ENCODE assay signal across 8 cellular contexts in the genomic region with DNA sequence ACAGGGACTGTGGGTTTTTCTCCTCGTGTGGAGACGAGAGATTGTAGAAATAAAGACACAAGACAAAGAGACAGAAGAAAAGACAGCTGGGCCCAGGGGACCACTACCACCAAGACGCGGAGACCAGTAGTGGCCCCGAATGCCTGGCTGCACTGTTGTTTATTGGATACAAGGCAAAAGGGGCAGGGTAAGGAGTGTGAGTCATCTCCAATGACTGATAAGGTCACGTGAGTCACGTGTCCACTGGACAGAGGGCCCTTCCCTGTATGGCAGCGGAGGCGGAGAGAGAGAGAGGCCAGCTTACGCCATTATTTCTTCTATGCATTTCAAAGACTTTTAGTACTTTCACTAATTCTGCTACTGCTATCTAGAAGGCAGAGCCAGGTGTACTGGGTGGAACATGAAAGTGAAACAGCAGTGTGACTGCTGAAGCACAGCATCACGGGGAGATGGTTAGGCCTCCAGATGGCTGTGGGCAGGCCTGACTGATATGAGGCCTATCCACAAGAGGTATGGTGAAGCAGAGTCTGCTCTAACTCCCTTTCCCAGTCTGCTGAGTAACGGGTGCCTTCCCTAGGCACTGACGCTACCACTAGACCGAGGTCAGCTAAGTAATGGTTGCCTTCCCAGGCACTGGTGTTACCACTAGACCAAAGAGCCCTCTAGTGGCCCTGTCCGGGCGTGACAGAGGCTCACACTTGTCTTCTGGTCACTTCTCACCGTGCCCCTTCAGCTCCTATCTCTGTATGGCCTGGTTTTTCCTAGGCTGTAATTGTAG. TPM values are rescaled to one million over a fixed set of nuclear protein-coding genes. Genes with fewer than 3 reads are reported as not detected.
A peak's percentile ranks its signal among the peaks of the same experiment; 100 is the strongest.
DNase-seq lines count a peak whose midpoint lies in the region; ATAC-seq lines count a peak whose summit lies in the region.
"Not testable (repeated sequence)": the region's sequence is repeated elsewhere in the genome, so short reads cannot be mapped to it uniquely, and the experiment has no call there.

No MANE protein-coding gene starts in this region.

- peaks cover 24% of the 10 kb centered on the region for H3K79me1 ChIP-seq in mesenchymal stem cell (replicated peaks; ENCODE audit: low read length, poor library complexity, severe bottlenecking)

- H3K4me1 ChIP-seq in mesenchymal stem cell (ENCODE audit: control insufficient read depth, insufficient read depth, low read depth, low read length), result peaks cover 12% of the 10 kb centered on the region

- peak; percentile 92 for ATAC-seq in GM21423 (IDR thresholded peaks at IDR 0.05; ENCODE audit: unreplicated experiment)
- ATAC-seq in HG03571 (IDR thresholded peaks at IDR 0.05; ENCODE audit: unreplicated experiment), result peak; percentile 93

- not testable (repeated sequence) for H3K27ac ChIP-seq in mesenchymal stem cell (ENCODE audit: low read length, poor library complexity, severe bottlenecking)

- not testable (repeated sequence) for H4K8ac ChIP-seq in mesenchymal stem cell (ENCODE audit: low read length)

- H3K4ac ChIP-seq in mesenchymal stem cell (ENCODE audit: low read depth in 1 of 2, low read length in 2 of 2), result not testable (repeated sequence)

- H3K4me3 ChIP-seq in mesenchymal stem cell (ENCODE audit: insufficient read depth in 1 of 2, low read depth in 1 of 2, low read length in 2 of 2), result not testable (repeated sequence)

- H2AK5ac ChIP-seq in mesenchymal stem cell (ENCODE audit: low read length, severe bottlenecking), result not testable (repeated sequence)

- DNase-seq in DMS53 treated with DMSO at 0.1 percent for 48 hours (lab: John Stamatoyannopoulos, UW; ENCODE audit: unreplicated experiment), result peak; percentile 33
- DNase-seq in NOMO-1 treated with DMSO at 0.1 percent for 48 hours (lab: John Stamatoyannopoulos, UW; ENCODE audit: unreplicated experiment), result peak; percentile 21
- peak; percentile 83 for DNase-seq in activated CD8-positive, alpha-beta memory T cell treated with anti-CD3 and anti-CD28 coated beads for 24 hours
- DNase-seq in effector CD4-positive, alpha-beta T cell, result peak; percentile 62
- peak; percentile 53 for DNase-seq in mesenchymal stem cell
- DNase-seq in stimulated activated CD8-positive, alpha-beta memory T cell treated with anti-CD3 and anti-CD28 coated beads, Interleukin-2, amount 100 ng/mL, for 48 hours (ENCODE audit: low read depth in 2 of 2), result peak; percentile 35 to 74

- H2BK5ac ChIP-seq in mesenchymal stem cell (ENCODE audit: low read depth, low read length, poor library complexity, severe bottlenecking), result not testable (repeated sequence)

- not testable (repeated sequence) for H2BK15ac ChIP-seq in mesenchymal stem cell (ENCODE audit: low read depth, poor library complexity, severe bottlenecking)

- H3K27me3 ChIP-seq in mesenchymal stem cell (ENCODE audit: control insufficient read depth in 1 of 2, insufficient read depth in 1 of 2, low read length in 2 of 2), result not testable (repeated sequence)

- WGBS in mesenchymal stem cell, result 85% methylated on average over 14 of the region's 17 CpGs

- H2AFZ ChIP-seq in mesenchymal stem cell (ENCODE audit: low read depth, low read length), result not testable (repeated sequence)

- H2BK120ac ChIP-seq in mesenchymal stem cell (ENCODE audit: low read depth, low read length), result not testable (repeated sequence)

- not testable (repeated sequence) for H3K14ac ChIP-seq in mesenchymal stem cell (ENCODE audit: low read length in 2 of 2)

- not testable (repeated sequence) for H3K18ac ChIP-seq in mesenchymal stem cell (ENCODE audit: low read depth in 1 of 2, low read length in 2 of 2)

- H3K9me3 ChIP-seq in mesenchymal stem cell (ENCODE audit: control insufficient read depth, low read length), result not testable (repeated sequence)

- peaks cover 0 to 40% of the 10 kb centered on the region in 2 experiments for H3K36me3 ChIP-seq in mesenchymal stem cell (ENCODE audit: control insufficient read depth in 1 of 2, insufficient read depth in 2 of 2, low read depth in 1 of 2, low read length in 2 of 2)

- not testable (repeated sequence) for H3K9ac ChIP-seq in mesenchymal stem cell (ENCODE audit: low read length)

- not testable (repeated sequence) for H3K23ac ChIP-seq in mesenchymal stem cell (ENCODE audit: low read length in 2 of 2)

- not testable (repeated sequence) for H2BK12ac ChIP-seq in mesenchymal stem cell (ENCODE audit: low read length in 2 of 2)

- not testable (repeated sequence) for H3K4me2 ChIP-seq in mesenchymal stem cell (ENCODE audit: low read length, poor library complexity, severe bottlenecking)

- not testable (repeated sequence) for H4K91ac ChIP-seq in mesenchymal stem cell (ENCODE audit: low read length)

RNA-seq across cellular contexts. Expression of a gene that starts 5.3 kb away (rescaled TPM):
- 27.7 TPM for polyA plus RNA-seq in mesenchymal stem cell (2013, experiment 1 of 2)
- polyA plus RNA-seq in mesenchymal stem cell (2013, experiment 2 of 2), result 28.0 TPM

RNA-seq across cellular contexts. Expression of a gene that starts 48.1 kb away (rescaled TPM):
- polyA plus RNA-seq in mesenchymal stem cell (2013, experiment 1 of 2), result 6.9 TPM
- polyA plus RNA-seq in mesenchymal stem cell (2013, experiment 2 of 2), result 7.1 TPM

Comparison
In these comparisons a context has a peak if more than half of its experiments do, and no peak if none do; other contexts are left out.
1. DNase-seq: peak in every context shown above with its lines; median percentile 83 in activated CD8-positive, alpha-beta memory T cell treated with anti-CD3 and anti-CD28 coated beads for 24 hours; 62 in effector CD4-positive, alpha-beta T cell; 54 in stimulated activated CD8-positive, alpha-beta memory T cell treated with anti-CD3 and anti-CD28 coated beads, Interleukin-2, amount 100 ng/mL, for 48 hours; 53 in mesenchymal stem cell; 33 in DMS53 treated with DMSO at 0.1 percent for 48 hours; 21 in NOMO-1 treated with DMSO at 0.1 percent for 48 hours.